Comparison of ENCODE assay signal across 17 cellular contexts in the genomic region with DNA sequence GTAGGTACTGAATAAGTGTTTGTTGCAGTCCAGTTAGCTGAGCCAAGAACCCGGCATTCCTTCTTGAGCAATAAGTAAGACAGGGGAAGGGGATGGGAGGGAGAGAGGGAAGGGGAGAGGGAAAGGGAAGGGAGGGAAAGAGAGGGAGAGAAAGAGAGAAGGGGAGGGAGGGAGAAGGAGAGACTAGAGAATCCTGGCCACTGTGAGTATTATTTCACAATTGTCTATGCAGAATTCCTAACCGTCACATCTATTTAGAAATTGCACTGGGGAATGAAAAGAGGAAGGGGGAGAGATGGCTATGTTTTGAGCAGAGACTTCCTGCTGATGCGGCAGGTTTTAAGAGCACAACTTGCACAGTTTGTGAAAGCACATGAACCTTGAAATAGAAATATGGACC.
A peak's percentile ranks its signal among the peaks of the same experiment; 100 is the strongest.
DNase-seq lines count a peak whose midpoint lies in the region; ATAC-seq and TF ChIP-seq lines count a peak whose summit lies in the region.
"Had no signal": no experiment of that assay in that cellular context is flagged by ENCODE, and none has a peak within 500 bp of the region (broad histone marks: within the 10 kb centered on the region; RNA-seq: fewer than 3 reads in every experiment).

No MANE protein-coding gene starts in this region.

- H2BK5ac ChIP-seq in IMR-90 (ENCODE audit: low read depth, low read length, poor library complexity, severe bottlenecking), result no peak overlapping the region

- peaks cover 2% of the 10 kb centered on the region; the same call in 1 of the 2 replicates for H3K4me1 ChIP-seq in IMR-90 (ENCODE audit: control insufficient read depth, insufficient read depth, low read length)
- H3K4me1 ChIP-seq in effector memory CD4-positive, alpha-beta T cell (ENCODE audit: control insufficient read depth, insufficient read depth, low read length, poor library complexity, severe bottlenecking), result no peaks in the 10 kb centered on the region
- peaks cover 7% of the 10 kb centered on the region for H3K4me1 ChIP-seq in suprapubic skin
- H3K4me1 ChIP-seq: HAP-1 had no signal

- no peak for TF ChIP-seq EP300 in suprapubic skin (IDR thresholded peaks at IDR 0.05)

- no peak for TF ChIP-seq RAD21 in IMR-90 (IDR thresholded peaks at IDR 0.05; ENCODE audit: low read length)

- 0 out of 2 replicates have a peak, but pooled peaks cover 3% of the 10 kb centered on the region for H3K9me1 ChIP-seq in IMR-90 (ENCODE audit: insufficient read depth, low read length)

- H4K8ac ChIP-seq in IMR-90 (ENCODE audit: low read depth in 2 of 2, low read length in 2 of 2), result no peak overlapping the region

- CTCF ChIA-PET in IMR-90 (lab: Yijun Ruan, JAX), result no interaction called here

- dilution Hi-C loops in IMR-90 (cut with HindIII; ENCODE audit: low sequenced_read_pairs, unreplicated experiment), result no loop called here

- no peaks in the 10 kb centered on the region for H3K79me1 ChIP-seq in IMR-90 (ENCODE audit: low read depth in 1 of 2, low read length in 2 of 2)

- BruUV-seq in IMR-90 (replicated peaks; lab: Mats Ljungman, UMichigan), result no TSS peak

- H3K23ac ChIP-seq in IMR-90 (ENCODE audit: low read depth, low read length), result no peak overlapping the region

- intact Hi-C loops in IMR-90 (cut with micrococcal nuclease), result no loop called here

- H2BK120ac ChIP-seq in IMR-90 (ENCODE audit: low read depth, low read length), result no peak overlapping the region

- no peak overlapping the region for H2BK15ac ChIP-seq in IMR-90 (ENCODE audit: low read depth, low read length)

- H3K27ac ChIP-seq in IMR-90 (ENCODE audit: insufficient read depth, low read length) (no peak overlapping the region), suprapubic skin (no peak overlapping the region)
- H3K27ac ChIP-seq in effector memory CD4-positive, alpha-beta T cell (ENCODE audit: insufficient read depth, low read length, poor library complexity, severe bottlenecking), result no peak overlapping the region
- H3K27ac ChIP-seq: sigmoid colon, VCaP had no signal

- no CpG with 5 or more reads among the region's 3 CpGs for WGBS in IMR-90 (ENCODE audit: extremely low coverage in 2 of 2, insufficient read length in 1 of 2), 2 experiments
- WGBS in suprapubic skin, result 50% methylated on average over 3 of the region's 3 CpGs

- TF ChIP-seq POLR2A in IMR-90 (IDR thresholded peaks at IDR 0.05; ENCODE audit: low read depth, low read length), result no peak
- TF ChIP-seq POLR2A in suprapubic skin (IDR thresholded peaks at IDR 0.05), result no peak

- no peak overlapping the region for H4K91ac ChIP-seq in IMR-90 (ENCODE audit: insufficient read depth, low read depth, low read length)

- no peak overlapping the region for H4K5ac ChIP-seq in IMR-90 (ENCODE audit: low read depth, low read length)

- H4K20me1 ChIP-seq in IMR-90 (ENCODE audit: insufficient read depth, low read length), result no peaks in the 10 kb centered on the region

- H3K4me3 ChIP-seq in IMR-90 (ENCODE audit: insufficient read depth, low read depth, low read length), result no peak overlapping the region
- no peak overlapping the region for H3K4me3 ChIP-seq in effector memory CD4-positive, alpha-beta T cell (ENCODE audit: insufficient read depth, low read depth, low read length, poor library complexity, severe bottlenecking)
- no peak overlapping the region for H3K4me3 ChIP-seq in suprapubic skin
- H3K4me3 ChIP-seq: HAP-1, sigmoid colon had no signal

- no peaks in the 10 kb centered on the region for H3K36me3 ChIP-seq in IMR-90 (ENCODE audit: control insufficient read depth, insufficient read depth, low read length)
- no peaks in the 10 kb centered on the region for H3K36me3 ChIP-seq in effector memory CD4-positive, alpha-beta T cell (ENCODE audit: control insufficient read depth, insufficient read depth, low read length)
- H3K36me3 ChIP-seq in suprapubic skin, result no peaks in the 10 kb centered on the region
- H3K36me3 ChIP-seq: HAP-1, sigmoid colon had no signal

- no peak overlapping the region for H3K18ac ChIP-seq in IMR-90 (ENCODE audit: low read depth, low read length)

- DNase-seq in IMR-90, result no peak
- peak; percentile 57 for DNase-seq in SKM-1 treated with dmso at 0.1 percent for 144 hours (lab: John Stamatoyannopoulos, UW; ENCODE audit: unreplicated experiment)
- peak; percentile 14 for DNase-seq in globus pallidus (ENCODE audit: low spot score)
- DNase-seq in pons (ENCODE audit: low spot score), result peak; percentile 37
- no peak for DNase-seq in DMS114 treated with DMSO at 0.1 percent for 48 hours (lab: John Stamatoyannopoulos, UW; ENCODE audit: unreplicated experiment)
- no peak for DNase-seq in dermis blood vessel endothelial cell
- DNase-seq in effector memory CD4-positive, alpha-beta T cell, result no peak
- no peak for DNase-seq in suprapubic skin (ENCODE audit: low spot score in 2 of 2)
- DNase-seq: activated CD8-positive, alpha-beta T cell treated with anti-CD3 and anti-CD28 coated beads, Interleukin-2, amount 10 ng/mL, durations not matched to agents 7 days and 5 days; activated naive CD8-positive, alpha-beta T cell treated with anti-CD3 and anti-CD28 coated beads, Interleukin-2, amount 10 ng/mL, durations not matched to agents 7 days and 5 days; activated T-cell treated with anti-CD3 and anti-CD28 coated beads, Interleukin-2, amount 50 U/mL, for 72 hours; foreskin melanocyte; NCI-H1930; NCI-H524; sigmoid colon had no signal

- peaks cover 1% of the 10 kb centered on the region for H3K9me3 ChIP-seq in IMR-90 (ENCODE audit: control insufficient read depth, insufficient read depth, low read length)
- H3K9me3 ChIP-seq in effector memory CD4-positive, alpha-beta T cell (ENCODE audit: control insufficient read depth, low read length), result no peaks in the 10 kb centered on the region
- no peaks in the 10 kb centered on the region for H3K9me3 ChIP-seq in suprapubic skin
- H3K9me3 ChIP-seq: HAP-1, sigmoid colon had no signal

- ATAC-seq in IMR-90 (ENCODE audit: low read depth), result no peak; the same call in 1 of the 2 replicates
- ATAC-seq: activated CD8-positive, alpha-beta T cell treated with anti-CD3 and anti-CD28 coated beads, Interleukin-2, amount 10 ng/mL, durations not matched to agents 7 days and 5 days; activated T-cell treated with anti-CD3 and anti-CD28 coated beads, Interleukin-2, amount 50 U/mL, for 72 hours had no signal

- H3K4me2 ChIP-seq in IMR-90 (ENCODE audit: low read depth, low read length), result no peak overlapping the region

- no peak overlapping the region for H3K4ac ChIP-seq in IMR-90 (ENCODE audit: low read depth, low read length)

- in situ Hi-C loops in IMR-90 (cut with MboI; ENCODE audit: low sequenced_read_pairs), result no loop called here

- H3K27me3 ChIP-seq in IMR-90 (ENCODE audit: control insufficient read depth, insufficient read depth, low read length) (peaks cover 36% of the 10 kb centered on the region), suprapubic skin (no peaks in the 10 kb centered on the region)
- H3K27me3 ChIP-seq in effector memory CD4-positive, alpha-beta T cell (replicated peaks; ENCODE audit: control insufficient read depth, insufficient read depth, low read length, poor library complexity, severe bottlenecking), result no peaks in the 10 kb centered on the region
- H3K27me3 ChIP-seq: sigmoid colon had no signal

- H3K14ac ChIP-seq in IMR-90 (replicated peaks; ENCODE audit: low read depth, low read length), result no peak overlapping the region

- no peak overlapping the region for H2AK5ac ChIP-seq in IMR-90 (ENCODE audit: low read depth, low read length)

- POLR2A ChIA-PET in IMR-90 (lab: Charles Lee; ENCODE audit: unreplicated experiment), result no interaction called here

- H3K9ac ChIP-seq in IMR-90 (ENCODE audit: low read depth, low read length), result no peak overlapping the region

- no peak for TF ChIP-seq CTCF in IMR-90 (conservative IDR thresholded peaks at IDR 0.05; ENCODE audit: low read depth, low read length)
- no peak for TF ChIP-seq CTCF in suprapubic skin (IDR thresholded peaks at IDR 0.05)

- H2AK9ac ChIP-seq in IMR-90 (replicated peaks; ENCODE audit: low read depth, low read length, poor library complexity), result no peak overlapping the region

- no peak overlapping the region for H3K56ac ChIP-seq in IMR-90 (ENCODE audit: extremely low read depth, insufficient read depth, low read length)

- H2AFZ ChIP-seq in IMR-90 (replicated peaks; ENCODE audit: low read length, poor library complexity), result no peak overlapping the region

- no peak overlapping the region for H2BK20ac ChIP-seq in IMR-90 (ENCODE audit: low read depth, low read length)

TF ChIP-seq in IMR-90, 13 proteins besides CTCF, POLR2A, EP300 and RAD21:
- no peak for TF ChIP-seq MXI1 (IDR thresholded peaks at IDR 0.05; ENCODE audit: borderline replicate concordance, low read depth, low read length)
- TF ChIP-seq MAFK (IDR thresholded peaks at IDR 0.05; ENCODE audit: low read depth, low read length), result peak; percentile 40; the same call in 1 of the 2 replicates
- no peak for TF ChIP-seq RCOR1 (IDR thresholded peaks at IDR 0.05; ENCODE audit: insufficient replicate concordance, low read length)

Comparison
In these comparisons a context has a peak if more than half of its experiments do, and no peak if none do; other contexts are left out.
1. DNase-seq: peak in SKM-1 treated with dmso at 0.1 percent for 144 hours (single experiment), globus pallidus (single experiment) and pons (single experiment); none in IMR-90 (single experiment), DMS114 treated with DMSO at 0.1 percent for 48 hours (single experiment), dermis blood vessel endothelial cell (single experiment), effector memory CD4-positive, alpha-beta T cell (0 of 3) and suprapubic skin (0 of 2).